In the genomic region with DNA sequence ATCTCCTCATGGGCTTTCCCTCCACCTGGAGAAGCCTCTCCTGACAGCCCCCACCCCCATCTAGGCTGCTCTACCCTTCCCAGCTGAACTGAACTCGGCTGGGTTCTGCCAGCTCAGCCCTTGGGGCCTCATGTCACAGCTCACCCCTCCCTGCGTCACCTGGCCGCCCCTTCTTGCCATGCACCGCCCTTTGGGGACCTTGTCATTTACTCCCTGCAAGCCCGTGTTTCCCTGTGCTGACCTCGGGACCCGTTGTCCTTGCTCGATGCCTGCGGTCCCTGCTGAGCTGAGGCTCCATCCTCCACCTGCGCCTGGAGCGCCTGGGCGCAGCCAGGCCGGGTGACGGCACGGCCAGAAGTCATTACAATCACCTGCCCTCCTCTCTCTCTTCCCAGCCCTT, we compare ENCODE assay signal across 14 cellular contexts.
"Had no signal": no experiment of that assay in that cellular context is flagged by ENCODE, and none has a peak within 500 bp of the region (broad histone marks: within the 10 kb centered on the region; RNA-seq: fewer than 3 reads in every experiment).

No MANE protein-coding gene starts in this region.

- H3K4me1 Mint-ChIP-seq: activated naive CD8-positive, alpha-beta T cell treated with anti-CD3 and anti-CD28 coated beads, Interleukin-2, amount 10 ng/mL, durations not matched to agents 7 days and 5 days; natural killer cell; stimulated activated naive CD8-positive, alpha-beta T cell treated with anti-CD3 and anti-CD28 coated beads, Interleukin-15, amount 100 ng/mL, for 72 hours had no signal

- DNase-seq: activated naive CD8-positive, alpha-beta T cell treated with anti-CD3 and anti-CD28 coated beads, Interleukin-2, amount 10 ng/mL, durations not matched to agents 7 days and 5 days; activated T-cell treated with anti-CD3 and anti-CD28 coated beads, Interleukin-2, amount 50 U/mL, for 4 hours; anterior cingulate cortex; natural killer cell; stimulated activated CD4-positive, alpha-beta T cell treated with anti-CD3 and anti-CD28 coated beads, Interleukin-15, amount 100 ng/mL, for 24 hours; stimulated activated CD4-positive, alpha-beta T cell treated with anti-CD3 and anti-CD28 coated beads, Interleukin-4, amount 100 ng/mL, for 24 hours; stimulated activated naive CD8-positive, alpha-beta T cell treated with anti-CD3 and anti-CD28 coated beads, Interleukin-15, amount 100 ng/mL, for 72 hours; testis had no signal

- H3K27ac Mint-ChIP-seq: activated naive CD8-positive, alpha-beta T cell treated with anti-CD3 and anti-CD28 coated beads, Interleukin-2, amount 10 ng/mL, durations not matched to agents 7 days and 5 days; natural killer cell; T-helper 1 cell treated with Interleukin-12 subunit alpha and Interleukin-12 subunit beta and Interleukin-4 antibody, amounts not matched to agents 30 μg/mL and 1 μg/mL, for 36 hours had no signal

- H3K79me2 ChIP-seq: hepatocyte had no signal

- H3K4me3 ChIP-seq: gastroesophageal sphincter, hepatocyte, lung, testis, uterus had no signal

- ATAC-seq: activated T-cell treated with anti-CD3 and anti-CD28 coated beads, Interleukin-2, amount 50 U/mL, for 4 hours; natural killer cell; stimulated activated naive CD8-positive, alpha-beta T cell treated with anti-CD3 and anti-CD28 coated beads, Interleukin-15, amount 100 ng/mL, for 72 hours had no signal

- H3K4me3 Mint-ChIP-seq: activated naive CD8-positive, alpha-beta T cell treated with anti-CD3 and anti-CD28 coated beads, Interleukin-2, amount 10 ng/mL, durations not matched to agents 7 days and 5 days; activated T-cell treated with anti-CD3 and anti-CD28 coated beads, Interleukin-2, amount 50 U/mL, for 4 hours; natural killer cell; stimulated activated naive CD8-positive, alpha-beta T cell treated with anti-CD3 and anti-CD28 coated beads, Interleukin-15, amount 100 ng/mL, for 72 hours; T-helper 1 cell treated with Interleukin-12 subunit alpha and Interleukin-12 subunit beta and Interleukin-4 antibody, amounts not matched to agents 30 μg/mL and 1 μg/mL, for 36 hours had no signal

- H3K9me3 Mint-ChIP-seq: activated naive CD8-positive, alpha-beta T cell treated with anti-CD3 and anti-CD28 coated beads, Interleukin-2, amount 10 ng/mL, durations not matched to agents 7 days and 5 days; activated T-cell treated with anti-CD3 and anti-CD28 coated beads, Interleukin-2, amount 50 U/mL, for 4 hours; natural killer cell; stimulated activated naive CD8-positive, alpha-beta T cell treated with anti-CD3 and anti-CD28 coated beads, Interleukin-15, amount 100 ng/mL, for 72 hours; T-helper 1 cell treated with Interleukin-12 subunit alpha and Interleukin-12 subunit beta and Interleukin-4 antibody, amounts not matched to agents 30 μg/mL and 1 μg/mL, for 36 hours had no signal

- H3K27ac ChIP-seq: testis, uterus had no signal

- H3K27me3 ChIP-seq: gastroesophageal sphincter, hepatocyte, testis, uterus had no signal

- H3K9me3 ChIP-seq: gastroesophageal sphincter, testis, uterus had no signal

- H3K36me3 Mint-ChIP-seq: activated naive CD8-positive, alpha-beta T cell treated with anti-CD3 and anti-CD28 coated beads, Interleukin-2, amount 10 ng/mL, durations not matched to agents 7 days and 5 days; natural killer cell had no signal

- H3K36me3 ChIP-seq: gastroesophageal sphincter, uterus had no signal

- H3K4me1 ChIP-seq: testis had no signal

- H2AFZ ChIP-seq: hepatocyte had no signal

- FAIRE-seq: bronchial epithelial cell had no signal

- H3K27me3 Mint-ChIP-seq: activated naive CD8-positive, alpha-beta T cell treated with anti-CD3 and anti-CD28 coated beads, Interleukin-2, amount 10 ng/mL, durations not matched to agents 7 days and 5 days had no signal

- H3K4me2 ChIP-seq: hepatocyte had no signal
